Comparison of ENCODE assay signal across 8 cellular contexts in genomic region chr17:75779987-75780889, GRCh38. TPM values are rescaled to one million over a fixed set of nuclear protein-coding genes. Genes with fewer than 3 reads are reported as not detected.
DNase-seq lines count a peak whose midpoint lies in the region; ATAC-seq and TF ChIP-seq lines count a peak whose summit lies in the region.

No MANE protein-coding gene starts in this region.

- H3K36me3 Mint-ChIP-seq in H9 (ENCODE audit: insufficient read depth in 1 of 3, low read depth in 3 of 3), result peaks cover 22 to 35% (median 34%) of the 10 kb centered on the region in 3 experiments

- H3K4me3 Mint-ChIP-seq in H9, result peak overlapping the region; percentile 96 to 99

- H3K9ac ChIP-seq in H9 (ENCODE audit: extremely low read depth, insufficient read length, low read length), result no peak overlapping the region
- no peak overlapping the region for H3K9ac ChIP-seq in rectal smooth muscle tissue (ENCODE audit: low read length)

- no peak overlapping the region for H2AK5ac ChIP-seq in H9 (ENCODE audit: insufficient read length, low read length)

- H4K91ac ChIP-seq in H9 (ENCODE audit: insufficient read length, low read depth, low read length), result no peak overlapping the region

- H3K27me3 ChIP-seq in H9 (ENCODE audit: insufficient read depth, low read length), result no peaks in the 10 kb centered on the region
- H3K27me3 ChIP-seq in SJSA1 (replicated peaks), result 0 out of 2 replicates have a peak, but pooled peaks cover 4% of the 10 kb centered on the region
- no peaks in the 10 kb centered on the region for H3K27me3 ChIP-seq in rectal smooth muscle tissue (ENCODE audit: control insufficient read depth, insufficient read depth, low read length)

- no peak for TF ChIP-seq CTCF in H9 (conservative IDR thresholded peaks at IDR 0.05)

- H3K27ac ChIP-seq in H9 (ENCODE audit: insufficient read length, low read depth, low read length), result no peak overlapping the region
- H3K27ac ChIP-seq in SJSA1, result no peak overlapping the region
- H3K27ac ChIP-seq in epithelial cell of prostate, result peak overlapping the region; percentile 97
- peak overlapping the region; percentile 44 for H3K27ac ChIP-seq in rectal smooth muscle tissue (ENCODE audit: low read depth, low read length)

- H3K79me1 ChIP-seq in H9 (ENCODE audit: insufficient read depth, low read depth, low read length, poor library complexity, severe bottlenecking), result no peaks in the 10 kb centered on the region

- H3K23me2 ChIP-seq in H9 (ENCODE audit: insufficient read length, low read depth, low read length, poor library complexity, severe bottlenecking), result peaks cover 6% of the 10 kb centered on the region

- H3K14ac ChIP-seq in H9 (ENCODE audit: insufficient read depth, low read length), result no peak overlapping the region

- ATAC-seq in left colon (no peak), HG03025 (IDR thresholded peaks at IDR 0.05; ENCODE audit: low FRiP score, unreplicated experiment) (no peak)

- no peak overlapping the region for H3K18ac ChIP-seq in H9 (ENCODE audit: insufficient read length, low read depth, low read length)

- H2BK20ac ChIP-seq in H9 (ENCODE audit: low read depth, low read length, poor library complexity, severe bottlenecking), result no peak overlapping the region

- peak overlapping the region; percentile 86 for H3K4me3 ChIP-seq in SJSA1
- no peak overlapping the region for H3K4me3 ChIP-seq in rectal smooth muscle tissue (ENCODE audit: low read length)

- H3K4me1 ChIP-seq in H9 (ENCODE audit: insufficient read depth, low read length) (peaks cover 2% of the 10 kb centered on the region; the same call in 1 of the 2 replicates), SJSA1 (replicated peaks) (peaks cover 37% of the 10 kb centered on the region), rectal smooth muscle tissue (ENCODE audit: control insufficient read depth, insufficient read depth, low read length) (peaks cover 28% of the 10 kb centered on the region)

- peaks cover 3% of the 10 kb centered on the region; the same call in 1 of the 2 replicates for H3K79me2 ChIP-seq in H9 (ENCODE audit: insufficient read depth, low read length)

- no peaks in the 10 kb centered on the region for H3K9me3 ChIP-seq in H9 (ENCODE audit: control insufficient read depth, low read depth, low read length)
- H3K9me3 ChIP-seq in SJSA1 (replicated peaks), result peaks cover under 1% of the 10 kb centered on the region; the same call in 1 of the 2 replicates

- no peak overlapping the region for H3K4me2 ChIP-seq in H9 (ENCODE audit: insufficient read depth, insufficient read length, low read length)

- peaks cover 45% of the 10 kb centered on the region for H3K36me3 ChIP-seq in SJSA1
- peaks cover 16% of the 10 kb centered on the region for H3K36me3 ChIP-seq in rectal smooth muscle tissue (ENCODE audit: control insufficient read depth, insufficient read depth, low read length)

- H3K4me1 Mint-ChIP-seq in H9, result peaks cover 37 to 38% of the 10 kb centered on the region in 2 experiments

- no peak overlapping the region for H3K56ac ChIP-seq in H9 (ENCODE audit: insufficient read length, low read depth, low read length)

- no peak overlapping the region for H2BK12ac ChIP-seq in H9 (ENCODE audit: insufficient read length, low read depth, low read length)

- no peak overlapping the region for H3T11ph ChIP-seq in H9 (ENCODE audit: low read length)

- H3K4ac ChIP-seq in H9 (ENCODE audit: low read depth, low read length), result no peak overlapping the region

- no peak overlapping the region for H2BK15ac ChIP-seq in H9 (ENCODE audit: low read depth, low read length)

- intact Hi-C loops in left colon (cut with DNase I, micrococcal nuclease), result no loop called here

- H4K8ac ChIP-seq in H9 (replicated peaks; ENCODE audit: insufficient read length, low read depth, low read length), result no peak overlapping the region

- H3K27me3 Mint-ChIP-seq in H9 (ENCODE audit: low read depth), result peaks cover 2% of the 10 kb centered on the region; the same call in 1 of the 2 replicates

- no peak overlapping the region for H2BK120ac ChIP-seq in H9 (ENCODE audit: low read depth, low read length, poor library complexity, severe bottlenecking)

- H3K23ac ChIP-seq in H9 (ENCODE audit: insufficient read length, low read depth, low read length), result no peak overlapping the region

- H3K27ac Mint-ChIP-seq in H9, result peak overlapping the region in 2 of 3 experiments; percentile 99 to 100; a peak in 4 of 7 replicates

- no peak overlapping the region for H4K5ac ChIP-seq in H9 (ENCODE audit: insufficient read length, low read depth, low read length)

- no peaks in the 10 kb centered on the region for H4K20me1 ChIP-seq in H9 (ENCODE audit: control insufficient read depth, insufficient read depth, insufficient read length)

- no CpG with 5 or more reads among the region's 5 CpGs for WGBS in H9 (ENCODE audit: extremely low coverage, insufficient read length, low lambda C conversion rate)

- peaks cover 2 to 3% of the 10 kb centered on the region in 2 experiments; a peak in 3 of 5 replicates for H3K9me3 Mint-ChIP-seq in H9

- H2BK5ac ChIP-seq in H9 (ENCODE audit: insufficient read length, low read length), result no peak overlapping the region

- no peak overlapping the region for H2AFZ ChIP-seq in H9 (ENCODE audit: low read length)

- DNase-seq in H9 (no peak), SJSA1 (ENCODE audit: low read depth in 1 of 2, low spot score in 2 of 2) (no peak), epithelial cell of prostate (ENCODE audit: low read depth, low spot score) (no peak), left colon (no peak), NCI-H510A (lab: John Stamatoyannopoulos, UW) (no peak), NCI-H1417 (lab: John Stamatoyannopoulos, UW) (no peak)

RNA-seq across cellular contexts. Expression of gene UNK, which starts 4.4 kb away (rescaled TPM):
- 35.6 and 36.4 TPM in 2 replicates for total RNA-seq in H9 (2021)
- total RNA-seq in SJSA1 (2014; rRNA removed; shearing (Covaris generic)), result 28.8 and 42.8 TPM in 2 replicates
- total RNA-seq in left colon, result 10 to 100 TPM; 18.3 to 21.8 TPM

RNA-seq across cellular contexts. Expression of gene GALK1, which starts 15.2 kb away (rescaled TPM):
- total RNA-seq in H9 (2021) (36.7 and 38.4 TPM in 2 replicates), left colon (10 to 100 TPM; 14.1 to 16.9 TPM)
- 50.5 and 50.6 TPM in 2 replicates for total RNA-seq in SJSA1 (2014; rRNA removed; shearing (Covaris generic))

RNA-seq across cellular contexts. Expression of gene ITGB4, which starts 59.0 kb away (rescaled TPM):
- 3.9 and 5.3 TPM in 2 replicates for total RNA-seq in H9 (2021)
- total RNA-seq in SJSA1 (2014; rRNA removed; shearing (Covaris generic)), result not detected in 2 replicates
- total RNA-seq in left colon, result 100 to 1,000 TPM; 252 to 318 TPM

Comparison
In these comparisons a context has a peak if more than half of its experiments do, and no peak if none do; other contexts are left out.
1. H3K27ac ChIP-seq: peak in epithelial cell of prostate (single experiment) and rectal smooth muscle tissue (single experiment); none in H9 (single experiment) and SJSA1 (single experiment).
2. RNA of gene ITGB4, which starts 59.0 kb away (total RNA-seq): 252 to 318 TPM in left colon; 3.9 to 5.3 TPM in H9 and not detected in SJSA1; every median in the first group is over 10 times any median in the second.